ENCODE assay signal across 15 cellular contexts in genomic region chr11:121435796-121436511, GRCh38.
DNase-seq lines count a peak whose midpoint lies in the region; ATAC-seq, FAIRE-seq and TF ChIP-seq lines count a peak whose summit lies in the region.
"Had no signal": no experiment of that assay in that cellular context is flagged by ENCODE, and none has a peak within 500 bp of the region (broad histone marks: within the 10 kb centered on the region; RNA-seq: fewer than 3 reads in every experiment).

No MANE protein-coding gene starts in this region.

- H3K27me3 ChIP-seq in WERI-Rb-1 (ENCODE audit: insufficient read depth, low read depth, severe bottlenecking), result no peaks in the 10 kb centered on the region
- H3K27me3 ChIP-seq: body of pancreas, SJSA1 had no signal

- no peak overlapping the region for H3K27ac ChIP-seq in WERI-Rb-1
- H3K27ac ChIP-seq in substantia nigra (ENCODE audit: low read depth, low read length, poor library complexity, severe bottlenecking), result peak overlapping the region; percentile 17
- H3K27ac ChIP-seq: body of pancreas, SJSA1 had no signal

- no peak overlapping the region for H3K4me3 ChIP-seq in WERI-Rb-1 (ENCODE audit: low read depth, low read length)
- H3K4me3 ChIP-seq: body of pancreas, SJSA1 had no signal

- no peak for TF ChIP-seq CTCF in WERI-Rb-1 (IDR thresholded peaks at IDR 0.05; ENCODE audit: low read depth, low read length)

- H3K36me3 ChIP-seq in WERI-Rb-1, result no peaks in the 10 kb centered on the region
- H3K36me3 ChIP-seq: SJSA1 had no signal

- no peak for TF ChIP-seq POLR2A in H54 (IDR thresholded peaks at IDR 0.05; ENCODE audit: low read depth, low read length)

- peak; percentile 84 for DNase-seq in SIG-M5 treated with dmso at 0.1 percent for 504 hours (lab: John Stamatoyannopoulos, UW; ENCODE audit: unreplicated experiment)
- DNase-seq in SIG-M5 (lab: John Stamatoyannopoulos, UW), result no peak
- DNase-seq in NCI-H187 treated with DMSO at 0.1 percent for 48 hours (lab: John Stamatoyannopoulos, UW), result peak; percentile 64
- peak; percentile 32 for DNase-seq in WERI-Rb-1
- peak in 1 of 49 donors; percentile 35 for DNase-seq in substantia nigra (lab: John Stamatoyannopoulos, UW)
- no peak for DNase-seq in H54 (ENCODE audit: insufficient read length, low spot score)
- DNase-seq: activated CD4-positive, alpha-beta T cell treated with anti-CD3 and anti-CD28 coated beads, Interleukin-2, amount 50 U/mL, for 48 hours; activated T-cell treated with anti-CD3 and anti-CD28 coated beads, Interleukin-2, amount 50 U/mL, for 4 hours; Caco-2; H7 had no signal

- FAIRE-seq in H54 (lab: Jason Lieb, UNC), result no peak
- FAIRE-seq: G401.6 had no signal

- H3K9me3 ChIP-seq in WERI-Rb-1 (ENCODE audit: severe bottlenecking), result no peaks in the 10 kb centered on the region
- H3K9me3 ChIP-seq: body of pancreas, Caco-2, SJSA1 had no signal

- ATAC-seq in GM21825 (IDR thresholded peaks at IDR 0.05; ENCODE audit: unreplicated experiment) (no peak), HG02885 (IDR thresholded peaks at IDR 0.05; ENCODE audit: poor library complexity, unreplicated experiment) (no peak)
- ATAC-seq: activated T-cell treated with anti-CD3 and anti-CD28 coated beads, Interleukin-2, amount 50 U/mL, for 4 hours; body of pancreas had no signal

Comparison
In these comparisons a context has a peak if more than half of its experiments do, and no peak if none do; other contexts are left out.
1. DNase-seq: peak in SIG-M5 treated with dmso at 0.1 percent for 504 hours (single experiment), NCI-H187 treated with DMSO at 0.1 percent for 48 hours (single experiment) and WERI-Rb-1 (single experiment); none in SIG-M5 (single experiment) and H54 (single experiment).